9 cellular contexts compared by ENCODE assay signal in genomic region chr16:81996664-81997529, GRCh38. TPM values are rescaled to one million over a fixed set of nuclear protein-coding genes. Genes with fewer than 3 reads are reported as not detected.
A peak's percentile ranks its signal among the peaks of the same experiment; 100 is the strongest.
DNase-seq lines count a peak whose midpoint lies in the region; ATAC-seq, FAIRE-seq and TF ChIP-seq lines count a peak whose summit lies in the region.
"Had no signal": no experiment of that assay in that cellular context is flagged by ENCODE, and none has a peak within 500 bp of the region (broad histone marks: within the 10 kb centered on the region; RNA-seq: fewer than 3 reads in every experiment).

No MANE protein-coding gene starts in this region.

- no peak overlapping the region for H3K18ac ChIP-seq in neuronal stem cell (ENCODE audit: low read length)

- no peaks in the 10 kb centered on the region for H3K27me3 ChIP-seq in BE2C
- no peaks in the 10 kb centered on the region for H3K27me3 ChIP-seq in neuronal stem cell (ENCODE audit: control insufficient read depth in 3 of 3, insufficient read depth in 3 of 3, low read depth in 1 of 3, low read length in 3 of 3)

- no peak overlapping the region for H3K4ac ChIP-seq in neuronal stem cell (ENCODE audit: low read length)

- no peak for TF ChIP-seq EP300 in A549 (IDR thresholded peaks at IDR 0.05)

- H3K4me2 ChIP-seq in A549, result peak overlapping the region; percentile 67
- no peak overlapping the region for H3K4me2 ChIP-seq in neuronal stem cell (ENCODE audit: insufficient read depth, low read length, poor library complexity, severe bottlenecking)

- H2BK15ac ChIP-seq in neuronal stem cell (ENCODE audit: low read length), result no peak overlapping the region

- peak; percentile 32; the same call in 2 of the 3 replicates for TF ChIP-seq CTCF in A549 (IDR thresholded peaks at IDR 0.05)
- TF ChIP-seq CTCF in BE2C (IDR thresholded peaks at IDR 0.05; ENCODE audit: low read depth, low read length), result no peak

- peak overlapping the region; percentile 40 to 65 for H3K27ac ChIP-seq in A549
- no peak overlapping the region for H3K27ac ChIP-seq in neuronal stem cell (replicated peaks; ENCODE audit: low read length)

- DNase-seq in A549 (ENCODE audit: low read depth in 1 of 2, low spot score in 1 of 2) (peak; percentile 51 to 58), HT1080 (ENCODE audit: low read depth) (peak; percentile 84), amniotic epithelial cell (ENCODE audit: low read depth) (peak; percentile 77), left lobe of liver (ENCODE audit: low spot score) (no peak), NCI-H1092 (lab: John Stamatoyannopoulos, UW) (no peak), BE2C (no peak), neuronal stem cell (ENCODE audit: low spot score) (no peak)
- DNase-seq: activated B cell treated with CpG ODN at 0.5 μM for 24 hours had no signal

- no peak overlapping the region for H2BK12ac ChIP-seq in neuronal stem cell (ENCODE audit: low read length)

- TF ChIP-seq POLR2A in A549 (IDR thresholded peaks at IDR 0.05; ENCODE audit: low read length), result no peak

- H3K36me3 ChIP-seq in BE2C (no peaks in the 10 kb centered on the region), neuronal stem cell (replicated peaks in 1 of 2; ENCODE audit: control insufficient read depth in 2 of 2, insufficient read depth in 2 of 2, low read length in 2 of 2) (no peaks in the 10 kb centered on the region)

- H4K91ac ChIP-seq in neuronal stem cell (ENCODE audit: low read depth, low read length, poor library complexity), result no peak overlapping the region

- H3K9me3 ChIP-seq in A549 (no peaks in the 10 kb centered on the region), BE2C (no peaks in the 10 kb centered on the region), neuronal stem cell (replicated peaks in 1 of 2; ENCODE audit: control insufficient read depth in 2 of 2, insufficient read depth in 1 of 2, low read depth in 1 of 2, low read length in 2 of 2) (no peaks in the 10 kb centered on the region)

- 46% methylated on average over 11 of the region's 11 CpGs for WGBS in A549 (ENCODE audit: missing lambda C conversion rate)
- no CpG with 5 or more reads among the region's 11 CpGs for WGBS in neuronal stem cell (ENCODE audit: extremely low coverage in 2 of 2, insufficient read length in 2 of 2, insufficient replicate concordance in 1 of 2), 2 donors

- H3K9ac ChIP-seq in neuronal stem cell (ENCODE audit: low read depth, low read length, poor library complexity), result no peak overlapping the region

- H2AFZ ChIP-seq in neuronal stem cell (ENCODE audit: low read length), result no peak overlapping the region

- H3K4me3 ChIP-seq in A549, result no peak overlapping the region; the same call in 2 of the 3 replicates
- no peak overlapping the region for H3K4me3 ChIP-seq in BE2C (ENCODE audit: low read depth, low read length)
- H3K4me3 ChIP-seq in neuronal stem cell (ENCODE audit: low read length in 2 of 2), result no peak overlapping the region

- H3K4me1 ChIP-seq in A549 (peaks cover 20% of the 10 kb centered on the region), BE2C (no peaks in the 10 kb centered on the region), neuronal stem cell (ENCODE audit: control insufficient read depth in 2 of 2, insufficient read depth in 1 of 2, low read depth in 1 of 2, low read length in 2 of 2) (no peaks in the 10 kb centered on the region)

- TF ChIP-seq RAD21 in A549 (conservative IDR thresholded peaks at IDR 0.05 in 1 of 2, IDR thresholded peaks at IDR 0.05 in 1 of 2), result peak in 1 of 2 experiments; percentile 17; a peak in 2 of 5 replicates

- POLR2A ChIA-PET in A549 (lab: Yijun Ruan, JAX), result interaction anchor here (1.5 kb wide), 1 partner anchor 173 kb away, joined by 4 read pairs; the partner anchor contains the start of gene MPHOSPH6

- ATAC-seq in A549 (peak; percentile 87 to 90), left lobe of liver (peak; percentile 44), HG03196 (IDR thresholded peaks at IDR 0.05; ENCODE audit: unreplicated experiment) (no peak)

- no peak overlapping the region for H3K23ac ChIP-seq in neuronal stem cell (ENCODE audit: low read depth, low read length, poor library complexity)

- no peak overlapping the region for H2AK5ac ChIP-seq in neuronal stem cell (ENCODE audit: low read depth, low read length)

- no peak overlapping the region for H3K14ac ChIP-seq in neuronal stem cell (ENCODE audit: low read length)

- H3K79me1 ChIP-seq in neuronal stem cell (ENCODE audit: low read depth, low read length), result no peaks in the 10 kb centered on the region

- CTCF ChIA-PET in A549 (lab: Yijun Ruan, JAX), result interaction anchor here (0.6 to 4.2 kb wide), 19 partner anchors 9 to 1450 kb away, joined by 3 to 31 read pairs (median 3); partner anchors contain the start of gene SDR42E1

- H2BK5ac ChIP-seq in neuronal stem cell (ENCODE audit: low read length), result no peak overlapping the region

- H2BK120ac ChIP-seq in neuronal stem cell (ENCODE audit: low read depth, low read length), result no peak overlapping the region

- no peak for FAIRE-seq in A549 (lab: Jason Lieb, UNC)

- no peak overlapping the region for H4K8ac ChIP-seq in neuronal stem cell (ENCODE audit: low read depth, low read length)

TF ChIP-seq in A549, 52 proteins besides CTCF, POLR2A, EP300 and RAD21:
- TF ChIP-seq SMC3 (IDR thresholded peaks at IDR 0.05) (0 out of 3 replicates have a peak, but pooled peaks have one; percentile 20), ZSCAN20 (CRISPR knock-in tag; IDR thresholded peaks at IDR 0.05) (no peak), FOSL2 (IDR thresholded peaks at IDR 0.05) (no peak; the same call in 1 of the 2 replicates), FOSL2 (CRISPR knock-in tag; IDR thresholded peaks at IDR 0.05) (peak; percentile 78), CHD4 (IDR thresholded peaks at IDR 0.05; ENCODE audit: borderline replicate concordance) (no peak)
TF ChIP-seq in A549: peak in this region for 2.

RNA-seq across cellular contexts. Expression of gene SDR42E1, which starts 14.4 kb away (rescaled TPM):
- polyA plus RNA-seq in A549 (2011; rRNA removed), result 5.2 and 7.4 TPM in 2 replicates
- polyA plus RNA-seq in A549 (2012; cell fraction: cytosol; rRNA removed), result 1.1 and 1.5 TPM in 2 replicates
- polyA plus RNA-seq in A549 (2012; cell fraction: nucleus; rRNA removed), result 0.58 and 0.87 TPM in 2 replicates
- polyA plus RNA-seq in A549 (2017; fragmentation: RNase III; extraction: RNeasy Plus Mini Kit Qiagen cat#74134 plus additional on column Dnase treatment), result 1.3 to 1.7 TPM (median 1.4 TPM) in 3 replicates
- 5.9 and 6.0 TPM in 2 replicates for polyA minus RNA-seq in A549 (2011; rRNA and poly(A)+ RNA removed)
- 4.6 and 5.9 TPM in 2 replicates for total RNA-seq in HT1080 (2014; rRNA removed; shearing (Covaris generic))
- 3.7 and 4.6 TPM in 2 replicates for polyA plus RNA-seq in HT1080 (2015; cell fraction: cytosol; rRNA removed)
- polyA plus RNA-seq in HT1080 (2015; cell fraction: nucleus; rRNA removed), result 3.5 and 3.8 TPM in 2 replicates
- 4.1 TPM for total RNA-seq in left lobe of liver
- 0.06 TPM for polyA plus RNA-seq in BE2C (2012; ENCODE audit: insufficient read depth, insufficient read length, low read depth)
- 0.32 TPM for polyA plus RNA-seq in neuronal stem cell (2013, experiment 1 of 2)
- polyA plus RNA-seq in neuronal stem cell (2013, experiment 2 of 2), result 0.51 TPM

RNA-seq across cellular contexts. Expression of gene HSD17B2, which starts 38.2 kb away (rescaled TPM):
- polyA plus RNA-seq in A549 (2011; rRNA removed) (0.03 TPM in 1 of 2 replicates, not detected in the other), A549 (2017; fragmentation: RNase III; extraction: RNeasy Plus Mini Kit Qiagen cat#74134 plus additional on column Dnase treatment) (not detected in 3 replicates)
- polyA plus RNA-seq in A549 (2012; cell fraction: cytosol; rRNA removed), result not detected in 2 replicates
- polyA plus RNA-seq in A549 (2012; cell fraction: nucleus; rRNA removed), result not detected in 2 replicates
- not detected in 2 replicates for polyA minus RNA-seq in A549 (2011; rRNA and poly(A)+ RNA removed)
- 2.2 and 4.4 TPM in 2 replicates for total RNA-seq in HT1080 (2014; rRNA removed; shearing (Covaris generic))
- polyA plus RNA-seq in HT1080 (2015; cell fraction: cytosol; rRNA removed), result 3.5 and 5.1 TPM in 2 replicates
- polyA plus RNA-seq in HT1080 (2015; cell fraction: nucleus; rRNA removed), result 4.5 and 12.0 TPM in 2 replicates
- total RNA-seq in left lobe of liver, result 82.7 TPM
- polyA plus RNA-seq in BE2C (2012; ENCODE audit: insufficient read depth, insufficient read length, low read depth), result not detected
- polyA plus RNA-seq in neuronal stem cell (2013, experiment 1 of 2), result not detected
- polyA plus RNA-seq in neuronal stem cell (2013, experiment 2 of 2), result not detected
- total RNA-seq: activated B cell treated with CpG ODN at 0.5 μM for 24 hours had no signal

Comparison
In these comparisons a context has a peak if more than half of its experiments do, and no peak if none do; other contexts are left out.
1. DNase-seq: peak in A549 (2 of 2), HT1080 (single experiment) and amniotic epithelial cell (single experiment); none in left lobe of liver (single experiment), NCI-H1092 (single experiment), BE2C (single experiment) and neuronal stem cell (single experiment).
2. RNA of gene HSD17B2, which starts 38.2 kb away (total RNA-seq): 82.7 TPM in left lobe of liver (single experiment); 2.2 to 4.4 TPM in HT1080; every median in the first group is over 10 times any median in the second.